20 cellular contexts compared by ENCODE assay signal in genomic region chrX:83593634-83594294, GRCh38.
"Had no signal": no experiment of that assay in that cellular context is flagged by ENCODE, and none has a peak within 500 bp of the region (broad histone marks: within the 10 kb centered on the region; RNA-seq: fewer than 3 reads in every experiment).

No MANE protein-coding gene starts in this region.

- H3K79me2 ChIP-seq: hepatocyte had no signal

- H3K9me3 Mint-ChIP-seq: naive thymus-derived CD4-positive, alpha-beta T cell had no signal

- H3K9me3 ChIP-seq: colonic mucosa, pancreas, stomach, thoracic aorta, transverse colon had no signal

- H3K4me1 ChIP-seq: colonic mucosa, pancreas, stomach, transverse colon had no signal

- H3K27ac Mint-ChIP-seq: naive thymus-derived CD4-positive, alpha-beta T cell; nephron progenitor cell; progenitor cell of endocrine pancreas had no signal

- H3K27me3 Mint-ChIP-seq: naive thymus-derived CD4-positive, alpha-beta T cell had no signal

- H3K36me3 Mint-ChIP-seq: naive thymus-derived CD4-positive, alpha-beta T cell had no signal

- H3K4me2 ChIP-seq: hepatocyte had no signal

- DNase-seq: colonic mucosa; dermis blood vessel endothelial cell; foreskin melanocyte; head of caudate nucleus; islet precursor cell; mammary epithelial cell; naive thymus-derived CD4-positive, alpha-beta T cell; nephron progenitor cell; pancreas; small intestine; stimulated activated CD4-positive, alpha-beta T cell treated with anti-CD3 and anti-CD28 coated beads, Interleukin-12 subunit alpha, Interleukin-12 subunit beta, amount 100 ng/mL, for 4 hours; stimulated activated naive CD4-positive, alpha-beta T cell; stomach; substantia nigra; transverse colon had no signal

- H3K27me3 ChIP-seq: colonic mucosa, hepatocyte, stomach, transverse colon had no signal

- H3K4me3 ChIP-seq: colonic mucosa, hepatocyte, pancreas, stomach, thoracic aorta, transverse colon had no signal

- H2AFZ ChIP-seq: hepatocyte had no signal

- ATAC-seq: left lobe of liver; naive thymus-derived CD4-positive, alpha-beta T cell; pancreas; right cardiac atrium had no signal

- H3K4me3 Mint-ChIP-seq: naive thymus-derived CD4-positive, alpha-beta T cell; nephron progenitor cell had no signal

- H3K36me3 ChIP-seq: colonic mucosa, pancreas, stomach, thoracic aorta, transverse colon had no signal

- H3K4me1 Mint-ChIP-seq: naive thymus-derived CD4-positive, alpha-beta T cell; nephron progenitor cell had no signal

- H3K27ac ChIP-seq: colonic mucosa, hepatocyte, pancreas, stomach, thoracic aorta, transverse colon had no signal
